ENCODE assay signal across 17 cellular contexts in genomic region chr4:79977131-79977840, GRCh38.
DNase-seq lines count a peak whose midpoint lies in the region; ATAC-seq and TF ChIP-seq lines count a peak whose summit lies in the region.
"Had no signal": no experiment of that assay in that cellular context is flagged by ENCODE, and none has a peak within 500 bp of the region (broad histone marks: within the 10 kb centered on the region; RNA-seq: fewer than 3 reads in every experiment).

No MANE protein-coding gene starts in this region.

- H3K9me1 ChIP-seq in IMR-90 (ENCODE audit: insufficient read depth, low read length): no peaks in the 10 kb centered on the region; the same call in 1 of the 2 replicates

- H3K23ac ChIP-seq in IMR-90 (ENCODE audit: low read depth, low read length): no peak overlapping the region
- H3K23ac ChIP-seq in mesenchymal stem cell (ENCODE audit: low read length in 2 of 2): no peak overlapping the region

- H3K36me3 ChIP-seq in IMR-90 (ENCODE audit: control insufficient read depth, insufficient read depth, low read length) (peaks cover 23% of the 10 kb centered on the region), mesenchymal stem cell (ENCODE audit: control insufficient read depth in 1 of 2, insufficient read depth in 2 of 2, low read depth in 1 of 2, low read length in 2 of 2) (peaks cover 5 to 93% of the 10 kb centered on the region in 2 experiments), sigmoid colon (peaks cover 18 to 59% (median 21%) of the 10 kb centered on the region in 4 donors)
- H3K36me3 ChIP-seq: BLaER1 had no signal

- H2AFZ ChIP-seq in IMR-90 (replicated peaks; ENCODE audit: low read length, poor library complexity) (no peak overlapping the region), mesenchymal stem cell (ENCODE audit: low read depth, low read length) (no peak overlapping the region)

- BruUV-seq in IMR-90 (replicated peaks; lab: Mats Ljungman, UMichigan): no TSS peak

- no peak overlapping the region for H3K56ac ChIP-seq in IMR-90 (ENCODE audit: extremely low read depth, insufficient read depth, low read length)

- no peak overlapping the region for H3K4me3 Mint-ChIP-seq in activated T-helper 2 cell treated with anti-CD3 and anti-CD28 coated beads, Interferon-gamma antibody, Interleukin-2, Interleukin-4, amounts not matched to agents 10 μg/mL and 5 μg/mL and 100 μg/mL, durations not matched to agents 14 hours and 24 hours and 36 hours (ENCODE audit: low read depth)
- H3K4me3 Mint-ChIP-seq: CD8-positive, alpha-beta memory T cell had no signal

- H2BK12ac ChIP-seq in mesenchymal stem cell (ENCODE audit: low read length in 2 of 2): no peak overlapping the region

- TF ChIP-seq EP300 in sigmoid colon (IDR thresholded peaks at IDR 0.05): no peak

- H4K91ac ChIP-seq in IMR-90 (ENCODE audit: insufficient read depth, low read depth, low read length): no peak overlapping the region
- H4K91ac ChIP-seq in mesenchymal stem cell (ENCODE audit: low read length): no peak overlapping the region

- H3K79me1 ChIP-seq in IMR-90 (ENCODE audit: low read depth in 1 of 2, low read length in 2 of 2) (peaks cover 0 to 2% of the 10 kb centered on the region in 2 experiments; a peak in 2 of 4 replicates), mesenchymal stem cell (replicated peaks; ENCODE audit: low read length, poor library complexity, severe bottlenecking) (peaks cover 4% of the 10 kb centered on the region)

- peak; percentile 22 for DNase-seq in IMR-90
- DNase-seq in amniotic epithelial cell (ENCODE audit: low read depth): peak; percentile 56
- DNase-seq in fibroblast of pulmonary artery (ENCODE audit: low read depth): peak; percentile 12
- DNase-seq in mesenchymal stem cell: peak; percentile 11
- no peak for DNase-seq in cerebellar cortex (ENCODE audit: low spot score)
- no peak for DNase-seq in activated T-helper 2 cell treated with anti-CD3 and anti-CD28 coated beads, Interferon-gamma antibody, Interleukin-2, Interleukin-4, amounts not matched to agents 10 μg/mL and 5 μg/mL and 100 μg/mL, durations not matched to agents 14 hours and 24 hours and 36 hours (ENCODE audit: low spot score)
- no peak for DNase-seq in sigmoid colon
- DNase-seq: 8988T; AML-193; Caco-2; CD8-positive, alpha-beta memory T cell; DMS53; GF-D8 had no signal

- H2BK120ac ChIP-seq in IMR-90 (ENCODE audit: low read depth, low read length) (no peak overlapping the region), mesenchymal stem cell (ENCODE audit: low read depth, low read length) (no peak overlapping the region)

- H3K27me3 Mint-ChIP-seq in activated T-helper 2 cell treated with anti-CD3 and anti-CD28 coated beads, Interferon-gamma antibody, Interleukin-2, Interleukin-4, amounts not matched to agents 10 μg/mL and 5 μg/mL and 100 μg/mL, durations not matched to agents 14 hours and 24 hours and 36 hours (ENCODE audit: low read depth): no peaks in the 10 kb centered on the region
- H3K27me3 Mint-ChIP-seq: CD8-positive, alpha-beta memory T cell had no signal

- POLR2A ChIA-PET in IMR-90 (lab: Charles Lee; ENCODE audit: unreplicated experiment): no interaction called here

- H3K4me3 ChIP-seq in IMR-90 (ENCODE audit: insufficient read depth, low read depth, low read length) (no peak overlapping the region), fibroblast of pulmonary artery (replicated peaks; ENCODE audit: low read depth, low read length) (no peak overlapping the region), mesenchymal stem cell (ENCODE audit: insufficient read depth in 1 of 2, low read depth in 1 of 2, low read length in 2 of 2) (no peak overlapping the region), sigmoid colon (no peak overlapping the region)
- H3K4me3 ChIP-seq: BLaER1 had no signal

- no peak overlapping the region for H3K27ac Mint-ChIP-seq in activated T-helper 2 cell treated with anti-CD3 and anti-CD28 coated beads, Interferon-gamma antibody, Interleukin-2, Interleukin-4, amounts not matched to agents 10 μg/mL and 5 μg/mL and 100 μg/mL, durations not matched to agents 14 hours and 24 hours and 36 hours
- H3K27ac Mint-ChIP-seq: CD8-positive, alpha-beta memory T cell had no signal

- no peak overlapping the region for H4K5ac ChIP-seq in IMR-90 (ENCODE audit: low read depth, low read length)

- no peaks in the 10 kb centered on the region for H3K27me3 ChIP-seq in IMR-90 (ENCODE audit: control insufficient read depth, insufficient read depth, low read length)
- no peaks in the 10 kb centered on the region for H3K27me3 ChIP-seq in mesenchymal stem cell (ENCODE audit: control insufficient read depth in 1 of 2, insufficient read depth in 1 of 2, low read length in 2 of 2)
- H3K27me3 ChIP-seq in sigmoid colon: no peaks in the 10 kb centered on the region
- H3K27me3 ChIP-seq: BLaER1 had no signal

- H2BK20ac ChIP-seq in IMR-90 (ENCODE audit: low read depth, low read length): no peak overlapping the region

- TF ChIP-seq POLR2A in IMR-90 (IDR thresholded peaks at IDR 0.05; ENCODE audit: low read depth, low read length) (no peak), sigmoid colon (IDR thresholded peaks at IDR 0.05) (no peak)

- no peak for TF ChIP-seq RAD21 in IMR-90 (IDR thresholded peaks at IDR 0.05; ENCODE audit: low read length)

- in situ Hi-C loops in IMR-90 (cut with MboI; ENCODE audit: low sequenced_read_pairs): no loop called here

- intact Hi-C loops in IMR-90 (cut with micrococcal nuclease): no loop called here
- intact Hi-C loops in activated T-helper 2 cell treated with anti-CD3 and anti-CD28 coated beads, Interferon-gamma antibody, Interleukin-2, Interleukin-4, amounts not matched to agents 10 μg/mL and 5 μg/mL and 100 μg/mL, durations not matched to agents 14 hours and 24 hours and 36 hours (cut with micrococcal nuclease): no loop called here
- intact Hi-C loops in sigmoid colon (cut with DNase I): no loop called here

- no peak overlapping the region for H3K9ac ChIP-seq in IMR-90 (ENCODE audit: low read depth, low read length)
- no peak overlapping the region for H3K9ac ChIP-seq in mesenchymal stem cell (ENCODE audit: low read length)
- H3K9ac ChIP-seq: BLaER1 had no signal

- H3K14ac ChIP-seq in IMR-90 (replicated peaks; ENCODE audit: low read depth, low read length) (no peak overlapping the region), mesenchymal stem cell (ENCODE audit: low read length in 2 of 2) (no peak overlapping the region)

- dilution Hi-C loops in IMR-90 (cut with HindIII; ENCODE audit: low sequenced_read_pairs, unreplicated experiment): no loop called here

- WGBS in IMR-90 (ENCODE audit: extremely low coverage in 2 of 2, insufficient read length in 1 of 2), 2 experiments: no CpG with 5 or more reads among the region's 7 CpGs
- 100% methylated on average over 1 of the region's 7 CpGs for WGBS in mesenchymal stem cell
- WGBS in sigmoid colon, 2 donors: 94 to 97% methylated on average over 7 of the region's 7 CpGs

- TF ChIP-seq CTCF in IMR-90 (conservative IDR thresholded peaks at IDR 0.05; ENCODE audit: low read depth, low read length) (no peak), fibroblast of pulmonary artery (IDR thresholded peaks at IDR 0.05; ENCODE audit: low read length, missing control alignments) (no peak), sigmoid colon (IDR thresholded peaks at IDR 0.05) (no peak)

- no peak overlapping the region for H2BK5ac ChIP-seq in IMR-90 (ENCODE audit: low read depth, low read length, poor library complexity, severe bottlenecking)
- no peak overlapping the region for H2BK5ac ChIP-seq in mesenchymal stem cell (ENCODE audit: low read depth, low read length, poor library complexity, severe bottlenecking)

- no peaks in the 10 kb centered on the region for H3K9me3 Mint-ChIP-seq in activated T-helper 2 cell treated with anti-CD3 and anti-CD28 coated beads, Interferon-gamma antibody, Interleukin-2, Interleukin-4, amounts not matched to agents 10 μg/mL and 5 μg/mL and 100 μg/mL, durations not matched to agents 14 hours and 24 hours and 36 hours
- H3K9me3 Mint-ChIP-seq: CD8-positive, alpha-beta memory T cell had no signal

- H2AK9ac ChIP-seq in IMR-90 (replicated peaks; ENCODE audit: low read depth, low read length, poor library complexity): no peak overlapping the region

- no peak overlapping the region for H3K27ac ChIP-seq in IMR-90 (ENCODE audit: insufficient read depth, low read length)
- no peak overlapping the region for H3K27ac ChIP-seq in mesenchymal stem cell (ENCODE audit: low read length, poor library complexity, severe bottlenecking)
- H3K27ac ChIP-seq in sigmoid colon: no peak overlapping the region
- H3K27ac ChIP-seq: BLaER1, HL-60 had no signal

- H2AK5ac ChIP-seq in IMR-90 (ENCODE audit: low read depth, low read length) (no peak overlapping the region), mesenchymal stem cell (ENCODE audit: low read length, severe bottlenecking) (no peak overlapping the region)

- no peaks in the 10 kb centered on the region for H3K4me1 ChIP-seq in IMR-90 (ENCODE audit: control insufficient read depth, insufficient read depth, low read length)
- no peaks in the 10 kb centered on the region for H3K4me1 ChIP-seq in mesenchymal stem cell (ENCODE audit: control insufficient read depth, insufficient read depth, low read depth, low read length)
- H3K4me1 ChIP-seq in sigmoid colon: peaks cover 0 to 26% (median 9%) of the 10 kb centered on the region in 4 donors
- H3K4me1 ChIP-seq: BLaER1, Caco-2 had no signal

- H3K18ac ChIP-seq in IMR-90 (ENCODE audit: low read depth, low read length) (no peak overlapping the region), mesenchymal stem cell (ENCODE audit: low read depth in 1 of 2, low read length in 2 of 2) (no peak overlapping the region)

- H4K8ac ChIP-seq in IMR-90 (ENCODE audit: low read depth in 2 of 2, low read length in 2 of 2) (no peak overlapping the region), mesenchymal stem cell (ENCODE audit: low read length) (no peak overlapping the region)

- H4K20me1 ChIP-seq in IMR-90 (ENCODE audit: insufficient read depth, low read length): no peaks in the 10 kb centered on the region
- H4K20me1 ChIP-seq: BLaER1 had no signal

- H3K9me3 ChIP-seq in IMR-90 (ENCODE audit: control insufficient read depth, insufficient read depth, low read length) (no peaks in the 10 kb centered on the region), mesenchymal stem cell (ENCODE audit: control insufficient read depth, low read length) (no peaks in the 10 kb centered on the region), sigmoid colon (no peaks in the 10 kb centered on the region)
- H3K9me3 ChIP-seq: BLaER1, Caco-2 had no signal

- H3K4ac ChIP-seq in IMR-90 (ENCODE audit: low read depth, low read length) (no peak overlapping the region), mesenchymal stem cell (ENCODE audit: low read depth in 1 of 2, low read length in 2 of 2) (no peak overlapping the region)

- H2BK15ac ChIP-seq in IMR-90 (ENCODE audit: low read depth, low read length) (no peak overlapping the region), mesenchymal stem cell (ENCODE audit: low read depth, poor library complexity, severe bottlenecking) (no peak overlapping the region)

- peaks cover 4% of the 10 kb centered on the region for H3K4me1 Mint-ChIP-seq in activated T-helper 2 cell treated with anti-CD3 and anti-CD28 coated beads, Interferon-gamma antibody, Interleukin-2, Interleukin-4, amounts not matched to agents 10 μg/mL and 5 μg/mL and 100 μg/mL, durations not matched to agents 14 hours and 24 hours and 36 hours (ENCODE audit: low read depth)

- no peak; the same call in 1 of the 2 replicates for ATAC-seq in IMR-90 (ENCODE audit: low read depth)
- no peak for ATAC-seq in GM19395 (IDR thresholded peaks at IDR 0.05; ENCODE audit: unreplicated experiment)
- ATAC-seq: HCT116 had no signal

- H3K36me3 Mint-ChIP-seq in activated T-helper 2 cell treated with anti-CD3 and anti-CD28 coated beads, Interferon-gamma antibody, Interleukin-2, Interleukin-4, amounts not matched to agents 10 μg/mL and 5 μg/mL and 100 μg/mL, durations not matched to agents 14 hours and 24 hours and 36 hours (ENCODE audit: low read depth): peaks cover 46% of the 10 kb centered on the region

- CTCF ChIA-PET in IMR-90 (lab: Yijun Ruan, JAX): no interaction called here

- H3K4me2 ChIP-seq in IMR-90 (ENCODE audit: low read depth, low read length): no peak overlapping the region
- H3K4me2 ChIP-seq in mesenchymal stem cell (ENCODE audit: low read length, poor library complexity, severe bottlenecking): no peak overlapping the region
- H3K4me2 ChIP-seq: BLaER1 had no signal

Comparison
In these comparisons a context has a peak if more than half of its experiments do, and no peak if none do; other contexts are left out.
1. DNase-seq: peak in IMR-90 (single experiment), amniotic epithelial cell (single experiment), fibroblast of pulmonary artery (single experiment) and mesenchymal stem cell (single experiment); none in cerebellar cortex (single experiment), activated T-helper 2 cell treated with anti-CD3 and anti-CD28 coated beads, Interferon-gamma antibody, Interleukin-2, Interleukin-4, amounts not matched to agents 10 μg/mL and 5 μg/mL and 100 μg/mL, durations not matched to agents 14 hours and 24 hours and 36 hours (single experiment) and sigmoid colon (single experiment).